6 cellular contexts compared by ENCODE assay signal in genomic region chr19:41376998-41377365, GRCh38.
DNase-seq lines count a peak whose midpoint lies in the region; ATAC-seq and TF ChIP-seq lines count a peak whose summit lies in the region.

No MANE protein-coding gene starts in this region.

- H3K36me3 ChIP-seq in RWPE2 (ENCODE audit: low read depth) = no peaks in the 10 kb centered on the region
- no peaks in the 10 kb centered on the region for H3K36me3 ChIP-seq in rectal smooth muscle tissue (ENCODE audit: control insufficient read depth, insufficient read depth, low read length)

- H3K4me3 Mint-ChIP-seq in effector memory CD8-positive, alpha-beta T cell = peak overlapping the region; percentile 57 to 76

- H3K4me1 ChIP-seq in RWPE2 (ENCODE audit: insufficient read depth, poor library complexity, severe bottlenecking) = peaks cover 13% of the 10 kb centered on the region
- H3K4me1 ChIP-seq in rectal smooth muscle tissue (ENCODE audit: control insufficient read depth, insufficient read depth, low read length) = peaks cover 14% of the 10 kb centered on the region

- peaks cover 10 to 13% of the 10 kb centered on the region in 2 donors for H3K4me1 Mint-ChIP-seq in effector memory CD8-positive, alpha-beta T cell (ENCODE audit: low read depth in 2 of 2)

- no peaks in the 10 kb centered on the region for H3K9me3 Mint-ChIP-seq in effector memory CD8-positive, alpha-beta T cell

- no peak for TF ChIP-seq CTCF in RWPE2 (IDR thresholded peaks at IDR 0.05; ENCODE audit: poor library complexity, severe bottlenecking)

- H3K27ac Mint-ChIP-seq in effector memory CD8-positive, alpha-beta T cell = peak overlapping the region; percentile 1 to 68

- H3K27me3 ChIP-seq in RWPE2 (ENCODE audit: insufficient read depth, poor library complexity, severe bottlenecking) (no peaks in the 10 kb centered on the region), rectal smooth muscle tissue (ENCODE audit: control insufficient read depth, insufficient read depth, low read length) (no peaks in the 10 kb centered on the region)

- H3K27me3 Mint-ChIP-seq in effector memory CD8-positive, alpha-beta T cell = no peaks in the 10 kb centered on the region

- ATAC-seq in RWPE2 (ENCODE audit: low read depth) (no peak), SK-N-SH treated with all-trans-retinoic acid at 6 μM for 48 hours (no peak; the same call in 2 of the 3 replicates), HG02970 (IDR thresholded peaks at IDR 0.05; ENCODE audit: low FRiP score, unreplicated experiment) (no peak)
- ATAC-seq in effector memory CD8-positive, alpha-beta T cell (replicated peaks) = peak; percentile 61

- no peaks in the 10 kb centered on the region for H3K9me3 ChIP-seq in RWPE2 (ENCODE audit: severe bottlenecking)

- H3K4me3 ChIP-seq in RWPE2 (ENCODE audit: severe bottlenecking) = peak overlapping the region; percentile 41
- H3K4me3 ChIP-seq in rectal smooth muscle tissue (ENCODE audit: low read length) = peak overlapping the region; percentile 62

- H3K27ac ChIP-seq in RWPE2 (ENCODE audit: poor library complexity, severe bottlenecking) (peak overlapping the region; percentile 12), rectal smooth muscle tissue (ENCODE audit: low read depth, low read length) (peak overlapping the region; percentile 55)

- H3K9ac ChIP-seq in rectal smooth muscle tissue (ENCODE audit: low read length) = peak overlapping the region; percentile 19

- DNase-seq in RWPE2 (ENCODE audit: low spot score) (no peak), GDM1 (lab: John Stamatoyannopoulos, UW) (no peak)
- no peak for DNase-seq in effector memory CD8-positive, alpha-beta T cell

- H3K36me3 Mint-ChIP-seq in effector memory CD8-positive, alpha-beta T cell (ENCODE audit: insufficient read depth) = peaks cover 15% of the 10 kb centered on the region

TF ChIP-seq in SK-N-SH treated with all-trans-retinoic acid at 6 μM for 48 hours, 23 proteins besides CTCF, POLR2A, EP300 and RAD21:
- TF ChIP-seq ZFP3 (CRISPR knock-in tag; IDR thresholded peaks at IDR 0.05) = no peak
- TF ChIP-seq ARNTL (CRISPR knock-in tag; IDR thresholded peaks at IDR 0.05; ENCODE audit: borderline replicate concordance, low read depth) = no peak
- TF ChIP-seq ZFP30 (CRISPR knock-in tag; IDR thresholded peaks at IDR 0.05) = no peak
- TF ChIP-seq TCF4 (CRISPR knock-in tag; IDR thresholded peaks at IDR 0.05; ENCODE audit: borderline replicate concordance) = no peak
- no peak for TF ChIP-seq TOX (CRISPR knock-in tag; IDR thresholded peaks at IDR 0.05; ENCODE audit: borderline replicate concordance)
- no peak for TF ChIP-seq CREB5 (CRISPR knock-in tag; IDR thresholded peaks at IDR 0.05; ENCODE audit: low read depth)
- TF ChIP-seq ZNF565 (CRISPR knock-in tag; conservative IDR thresholded peaks at IDR 0.05; ENCODE audit: low read depth) = no peak
- no peak for TF ChIP-seq RARB (CRISPR knock-in tag; IDR thresholded peaks at IDR 0.05)
- no peak for TF ChIP-seq ISL1 (CRISPR knock-in tag; IDR thresholded peaks at IDR 0.05)
- TF ChIP-seq ZC3H10 (CRISPR knock-in tag; IDR thresholded peaks at IDR 0.05) = no peak
- TF ChIP-seq BACH2 (CRISPR knock-in tag; IDR thresholded peaks at IDR 0.05; ENCODE audit: borderline replicate concordance) = no peak
- no peak for TF ChIP-seq TSHZ2 (CRISPR knock-in tag; IDR thresholded peaks at IDR 0.05)
- no peak for TF ChIP-seq ZNF70 (CRISPR knock-in tag; IDR thresholded peaks at IDR 0.05)
- TF ChIP-seq PATZ1 (CRISPR knock-in tag; IDR thresholded peaks at IDR 0.05; ENCODE audit: borderline replicate concordance) = no peak
- TF ChIP-seq POU6F1 (CRISPR knock-in tag; IDR thresholded peaks at IDR 0.05; ENCODE audit: borderline replicate concordance, low read depth) = no peak
- no peak for TF ChIP-seq ESRRG (CRISPR knock-in tag; IDR thresholded peaks at IDR 0.05)
- TF ChIP-seq GLIS3 (CRISPR knock-in tag; IDR thresholded peaks at IDR 0.05) = no peak
